36 cellular contexts compared by ENCODE assay signal in genomic region chrX:149469406-149469805, GRCh38.
"Had no signal": no experiment of that assay in that cellular context is flagged by ENCODE, and none has a peak within 500 bp of the region (broad histone marks: within the 10 kb centered on the region; RNA-seq: fewer than 3 reads in every experiment).

No MANE protein-coding gene starts in this region.

- H3K4me1 Mint-ChIP-seq: activated T-helper 17 cell treated with anti-CD3 and anti-CD28 coated beads, Interleukin-2, amount 50 U/mL, for 72 hours; T-helper 17 cell had no signal

- H3K4me2 ChIP-seq: SK-N-SH had no signal

- H3K36me3 ChIP-seq: adrenal gland, breast epithelium, MG63, Peyer's patch, SJSA1, WERI-Rb-1 had no signal

- H3K27me3 ChIP-seq: body of pancreas, MG63, Peyer's patch, SJSA1 had no signal

- H3K27ac ChIP-seq: adrenal gland, body of pancreas, breast epithelium, Peyer's patch, SJSA1, WERI-Rb-1 had no signal

- H3K27ac Mint-ChIP-seq: activated CD8-positive, alpha-beta T cell treated with anti-CD3 and anti-CD28 coated beads for 36 hours; activated naive CD4-positive, alpha-beta T cell treated with anti-CD3 and anti-CD28 coated beads, Interleukin-2, amount 50 U/mL, for 72 hours; activated T-cell treated with anti-CD3 and anti-CD28 coated beads, Interleukin-2, amount 50 U/mL, for 72 hours; activated T-helper 17 cell treated with anti-CD3 and anti-CD28 coated beads, Interleukin-2, amount 50 U/mL, for 72 hours; T-cell; T-helper 17 cell had no signal

- H3K4me3 ChIP-seq: adrenal gland, body of pancreas, breast epithelium, MG63, Peyer's patch, SJSA1 had no signal

- ATAC-seq: activated CD8-positive, alpha-beta T cell treated with anti-CD3 and anti-CD28 coated beads for 36 hours; activated naive CD4-positive, alpha-beta T cell treated with anti-CD3 and anti-CD28 coated beads, Interleukin-2, amount 50 U/mL, for 72 hours; activated T-cell treated with anti-CD3 and anti-CD28 coated beads, Interleukin-2, amount 50 U/mL, for 72 hours; activated T-helper 17 cell treated with anti-CD3 and anti-CD28 coated beads, Interleukin-2, amount 50 U/mL, for 72 hours; body of pancreas; PC-3; T-cell; T-helper 17 cell had no signal

- H3K9me3 ChIP-seq: adrenal gland, body of pancreas, breast epithelium, MG63, Peyer's patch, SJSA1, SK-N-SH had no signal

- H3K27me3 Mint-ChIP-seq: activated T-helper 17 cell treated with anti-CD3 and anti-CD28 coated beads, Interleukin-2, amount 50 U/mL, for 72 hours had no signal

- H3K36me3 Mint-ChIP-seq: activated naive CD4-positive, alpha-beta T cell treated with anti-CD3 and anti-CD28 coated beads, Interleukin-2, amount 50 U/mL, for 72 hours; T-cell had no signal

- H3K4me1 ChIP-seq: adrenal gland, body of pancreas, breast epithelium, Peyer's patch had no signal

- H3K4me3 Mint-ChIP-seq: activated CD8-positive, alpha-beta T cell treated with anti-CD3 and anti-CD28 coated beads for 36 hours; activated T-cell treated with anti-CD3 and anti-CD28 coated beads, Interleukin-2, amount 50 U/mL, for 72 hours; activated T-helper 17 cell treated with anti-CD3 and anti-CD28 coated beads, Interleukin-2, amount 50 U/mL, for 72 hours; T-cell; T-helper 17 cell had no signal

- DNase-seq: activated CD4-positive, alpha-beta T cell treated with anti-CD3 and anti-CD28 coated beads for 1 hour; activated CD4-positive, alpha-beta T cell treated with anti-CD3 and anti-CD28 coated beads for 48 hours; activated CD4-positive, alpha-beta T cell treated with anti-CD3 and anti-CD28 coated beads, Interleukin-2, amount 50 U/mL, for 4 hours; activated CD4-positive, CD25-positive, alpha-beta regulatory T cell; activated CD8-positive, alpha-beta T cell treated with anti-CD3 and anti-CD28 coated beads for 36 hours; activated gamma-delta T cell; activated naive CD4-positive, alpha-beta T cell treated with Interleukin-2 at 50 U/mL for 16 hours; activated T-cell treated with anti-CD3 and anti-CD28 coated beads, Interleukin-2, amount 50 U/mL, for 1 hour; activated T-cell treated with anti-CD3 and anti-CD28 coated beads, Interleukin-2, amount 50 U/mL, for 72 hours; adrenal gland; body of pancreas; Kasumi-1; KG1; MG63; MV-4-11; NCI-H1092; NCI-H1436 treated with DMSO at 0.1 percent for 48 hours; NCI-H187; NCI-H2081 treated with DMSO at 0.1 percent for 48 hours; NCI-H2171; NCI-H510A; NCI-H526; NCI-H748 treated with DMSO at 0.1 percent for 48 hours; NK-92 treated with Interleukin-12 subunit alpha and Interleukin-12 subunit beta, amount 100 ng/mL, for 24 hours; PC-3; Peyer's patch; RPMI8226; SHP77 treated with DMSO at 0.1 percent for 48 hours; SK-N-SH; T-cell; T-helper 17 cell; WERI-Rb-1 had no signal

- H3K9me3 Mint-ChIP-seq: activated CD8-positive, alpha-beta T cell treated with anti-CD3 and anti-CD28 coated beads for 36 hours; activated naive CD4-positive, alpha-beta T cell treated with anti-CD3 and anti-CD28 coated beads, Interleukin-2, amount 50 U/mL, for 72 hours; activated T-cell treated with anti-CD3 and anti-CD28 coated beads, Interleukin-2, amount 50 U/mL, for 72 hours; activated T-helper 17 cell treated with anti-CD3 and anti-CD28 coated beads, Interleukin-2, amount 50 U/mL, for 72 hours; T-cell had no signal

- H3K9ac ChIP-seq: SK-N-SH had no signal
